In the genomic region with DNA sequence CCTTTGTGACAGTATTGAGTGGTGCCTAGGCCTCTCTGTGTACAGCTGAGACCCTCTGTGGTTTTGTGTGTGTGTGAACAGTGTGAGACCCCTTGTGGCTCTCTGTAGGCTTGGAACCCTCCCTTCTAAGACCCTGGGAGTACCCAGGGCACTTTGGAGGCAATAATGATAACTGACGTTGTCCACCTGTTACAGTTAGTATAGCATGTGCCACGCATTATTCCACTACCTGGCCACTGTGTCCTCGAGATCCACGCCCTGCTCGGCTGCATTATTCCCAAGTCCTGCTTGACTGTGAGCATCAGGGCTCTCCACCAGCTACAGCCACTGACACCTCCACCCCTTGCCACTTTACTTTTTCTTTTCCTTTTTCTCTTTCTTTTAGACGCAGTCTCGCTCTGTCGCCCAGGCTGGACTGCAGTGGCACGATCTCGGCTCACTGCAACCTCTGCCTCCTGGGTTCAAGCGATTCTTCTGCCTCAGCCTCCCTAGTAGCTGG, we compare ENCODE assay signal across 13 cellular contexts. TPM values are rescaled to one million over a fixed set of nuclear protein-coding genes. Genes with fewer than 3 reads are reported as not detected.
DNase-seq lines count a peak whose midpoint lies in the region; ATAC-seq, FAIRE-seq and TF ChIP-seq lines count a peak whose summit lies in the region.
"Had no signal": no experiment of that assay in that cellular context is flagged by ENCODE, and none has a peak within 500 bp of the region (broad histone marks: within the 10 kb centered on the region; RNA-seq: fewer than 3 reads in every experiment).

No MANE protein-coding gene starts in this region.

- peaks cover 50% of the 10 kb centered on the region for H3K4me1 Mint-ChIP-seq in activated T-helper 2 cell treated with anti-CD3 and anti-CD28 coated beads, Interferon-gamma antibody, Interleukin-2, Interleukin-4, amounts not matched to agents 10 μg/mL and 5 μg/mL and 100 μg/mL, durations not matched to agents 14 hours and 24 hours and 36 hours (ENCODE audit: low read depth)

- H3K9me3 ChIP-seq in right atrium auricular region (no peaks in the 10 kb centered on the region), lung (ENCODE audit: control insufficient read depth in 2 of 2, insufficient read depth in 1 of 2, low read length in 1 of 2) (no peaks in the 10 kb centered on the region)

- H3K9me3 Mint-ChIP-seq in activated T-helper 2 cell treated with anti-CD3 and anti-CD28 coated beads, Interferon-gamma antibody, Interleukin-2, Interleukin-4, amounts not matched to agents 10 μg/mL and 5 μg/mL and 100 μg/mL, durations not matched to agents 14 hours and 24 hours and 36 hours: no peaks in the 10 kb centered on the region

- intact Hi-C loops in Right ventricle myocardium inferior (cut with DNase I): no loop called here
- intact Hi-C loops in activated T-helper 2 cell treated with anti-CD3 and anti-CD28 coated beads, Interferon-gamma antibody, Interleukin-2, Interleukin-4, amounts not matched to agents 10 μg/mL and 5 μg/mL and 100 μg/mL, durations not matched to agents 14 hours and 24 hours and 36 hours (cut with micrococcal nuclease): loop anchor here (5.0 kb wide), 2 partner anchors 40 to 325 kb away; a partner anchor contains a TSS

- peaks cover 0 to 77% of the 10 kb centered on the region in 2 donors for H3K4me1 ChIP-seq in right atrium auricular region
- H3K4me1 ChIP-seq in lung (ENCODE audit: control insufficient read depth in 2 of 2, insufficient read depth in 2 of 2, low read length in 2 of 2): peaks cover 5 to 48% of the 10 kb centered on the region in 2 donors

- H3K36me3 Mint-ChIP-seq in activated T-helper 2 cell treated with anti-CD3 and anti-CD28 coated beads, Interferon-gamma antibody, Interleukin-2, Interleukin-4, amounts not matched to agents 10 μg/mL and 5 μg/mL and 100 μg/mL, durations not matched to agents 14 hours and 24 hours and 36 hours (ENCODE audit: low read depth): peaks cover 64% of the 10 kb centered on the region

- no peak for FAIRE-seq in D721Med (lab: Jason Lieb, UNC)

- H3K4me3 ChIP-seq in right atrium auricular region (no peak overlapping the region), lung (peak overlapping the region; percentile 25)

- H3K4me3 Mint-ChIP-seq in activated T-helper 2 cell treated with anti-CD3 and anti-CD28 coated beads, Interferon-gamma antibody, Interleukin-2, Interleukin-4, amounts not matched to agents 10 μg/mL and 5 μg/mL and 100 μg/mL, durations not matched to agents 14 hours and 24 hours and 36 hours (ENCODE audit: low read depth): peak overlapping the region; percentile 99

- no peak for TF ChIP-seq CTCF in right atrium auricular region (IDR thresholded peaks at IDR 0.05)
- TF ChIP-seq CTCF in lung (IDR thresholded peaks at IDR 0.05; ENCODE audit: control extremely low read depth, extremely low read depth): no peak
- TF ChIP-seq CTCF in D721Med (IDR thresholded peaks at IDR 0.05; ENCODE audit: insufficient read depth, missing control alignments): no peak

- peak overlapping the region; percentile 85 for H3K27ac Mint-ChIP-seq in activated T-helper 2 cell treated with anti-CD3 and anti-CD28 coated beads, Interferon-gamma antibody, Interleukin-2, Interleukin-4, amounts not matched to agents 10 μg/mL and 5 μg/mL and 100 μg/mL, durations not matched to agents 14 hours and 24 hours and 36 hours

- 77 to 88% methylated on average over 11 of the region's 11 CpGs for whole genome bisulfite sequencing in lung, 2 donors

- DNase-seq in Right ventricle myocardium inferior (ENCODE audit: missing footprints) (peak; percentile 20), right atrium auricular region (ENCODE audit: low spot score) (no peak), lung (ENCODE audit: low spot score) (no peak), NCI-H226 (no peak), D721Med (ENCODE audit: insufficient read length, low spot score) (no peak)
- no peak for DNase-seq in activated T-helper 2 cell treated with anti-CD3 and anti-CD28 coated beads, Interferon-gamma antibody, Interleukin-2, Interleukin-4, amounts not matched to agents 10 μg/mL and 5 μg/mL and 100 μg/mL, durations not matched to agents 14 hours and 24 hours and 36 hours (ENCODE audit: low spot score)
- DNase-seq: NCI-H2107, substantia nigra, T1000 had no signal

- no peak for ATAC-seq in Right ventricle myocardium inferior
- ATAC-seq in lung (ENCODE audit: insufficient read depth, low FRiP score): no peak
- no peak for ATAC-seq in GM18909 (IDR thresholded peaks at IDR 0.05; ENCODE audit: poor library complexity, unreplicated experiment)
- ATAC-seq in HG03045 (IDR thresholded peaks at IDR 0.05; ENCODE audit: unreplicated experiment): no peak
- ATAC-seq: sciatic nerve had no signal

- no peaks in the 10 kb centered on the region for H3K27me3 Mint-ChIP-seq in activated T-helper 2 cell treated with anti-CD3 and anti-CD28 coated beads, Interferon-gamma antibody, Interleukin-2, Interleukin-4, amounts not matched to agents 10 μg/mL and 5 μg/mL and 100 μg/mL, durations not matched to agents 14 hours and 24 hours and 36 hours (ENCODE audit: low read depth)

- no peaks in the 10 kb centered on the region for H3K27me3 ChIP-seq in right atrium auricular region
- H3K27me3 ChIP-seq in lung (ENCODE audit: control insufficient read depth, insufficient read depth): no peaks in the 10 kb centered on the region
- H3K27me3 ChIP-seq: cardiac muscle cell had no signal

- H3K27ac ChIP-seq in right atrium auricular region: no peak overlapping the region
- peak overlapping the region in 1 of 2 donors; percentile 51 for H3K27ac ChIP-seq in lung (ENCODE audit: low read depth in 1 of 2, low read length in 1 of 2)
- H3K27ac ChIP-seq: cardiac muscle cell had no signal

- H3K36me3 ChIP-seq in right atrium auricular region (no peaks in the 10 kb centered on the region), lung (ENCODE audit: control insufficient read depth in 2 of 2, insufficient read depth in 2 of 2, low read length in 2 of 2) (peaks cover 0 to 1% of the 10 kb centered on the region in 2 donors)
- H3K36me3 ChIP-seq: cardiac muscle cell had no signal

RNA-seq across cellular contexts. Expression of a gene that starts 2.0 kb away (rescaled TPM):
- total RNA-seq in Right ventricle myocardium inferior: 25.8 TPM
- total RNA-seq in right atrium auricular region: 10 to 100 TPM; 29.6 to 37.7 TPM
- total RNA-seq in activated T-helper 2 cell treated with anti-CD3 and anti-CD28 coated beads, Interferon-gamma antibody, Interleukin-2, Interleukin-4, amounts not matched to agents 10 μg/mL and 5 μg/mL and 100 μg/mL, durations not matched to agents 14 hours and 24 hours and 36 hours: 260 TPM in 2 replicates
- 100 to 1,000 TPM; 130 to 137 TPM for total RNA-seq in lung
- polyA plus RNA-seq in lung: 100 to 1,000 TPM in 1 of 2 donors, 10 to 100 TPM in 1; 92.2 to 217 TPM

RNA-seq across cellular contexts. Expression of a gene that starts 28.2 kb away (rescaled TPM):
- total RNA-seq in Right ventricle myocardium inferior (44.3 TPM), right atrium auricular region (100 to 1,000 TPM in 1 of 2 donors, 10 to 100 TPM in 1; 57.3 to 119 TPM), lung (1 to 10 TPM; 1.5 to 8.4 TPM)
- total RNA-seq in activated T-helper 2 cell treated with anti-CD3 and anti-CD28 coated beads, Interferon-gamma antibody, Interleukin-2, Interleukin-4, amounts not matched to agents 10 μg/mL and 5 μg/mL and 100 μg/mL, durations not matched to agents 14 hours and 24 hours and 36 hours: 2.7 and 3.6 TPM in 2 replicates
- 10 to 100 TPM in 1 of 2 donors, 1 to 10 TPM in 1; 9.5 to 12.6 TPM for polyA plus RNA-seq in lung

RNA-seq across cellular contexts. Expression of a gene that starts 38.1 kb away (rescaled TPM):
- total RNA-seq in Right ventricle myocardium inferior (3.0 TPM), right atrium auricular region (1 to 10 TPM; 4.4 to 5.9 TPM), lung (10 to 100 TPM in 1 of 2 donors, 1 to 10 TPM in 1; 8.1 to 17.2 TPM)
- 9.9 and 10.0 TPM in 2 replicates for total RNA-seq in activated T-helper 2 cell treated with anti-CD3 and anti-CD28 coated beads, Interferon-gamma antibody, Interleukin-2, Interleukin-4, amounts not matched to agents 10 μg/mL and 5 μg/mL and 100 μg/mL, durations not matched to agents 14 hours and 24 hours and 36 hours
- 1 to 10 TPM; 2.0 to 3.7 TPM for polyA plus RNA-seq in lung

RNA-seq across cellular contexts. Expression of a gene that starts 39.4 kb away (rescaled TPM):
- total RNA-seq in Right ventricle myocardium inferior (5.5 TPM), right atrium auricular region (1 to 10 TPM; 2.5 to 7.2 TPM), lung (10 to 100 TPM; 15.4 to 31.1 TPM)
- 0.07 and 0.11 TPM in 2 replicates for total RNA-seq in activated T-helper 2 cell treated with anti-CD3 and anti-CD28 coated beads, Interferon-gamma antibody, Interleukin-2, Interleukin-4, amounts not matched to agents 10 μg/mL and 5 μg/mL and 100 μg/mL, durations not matched to agents 14 hours and 24 hours and 36 hours
- polyA plus RNA-seq in lung: 10 to 100 TPM; 22.5 to 41.4 TPM
